In the genomic region with DNA sequence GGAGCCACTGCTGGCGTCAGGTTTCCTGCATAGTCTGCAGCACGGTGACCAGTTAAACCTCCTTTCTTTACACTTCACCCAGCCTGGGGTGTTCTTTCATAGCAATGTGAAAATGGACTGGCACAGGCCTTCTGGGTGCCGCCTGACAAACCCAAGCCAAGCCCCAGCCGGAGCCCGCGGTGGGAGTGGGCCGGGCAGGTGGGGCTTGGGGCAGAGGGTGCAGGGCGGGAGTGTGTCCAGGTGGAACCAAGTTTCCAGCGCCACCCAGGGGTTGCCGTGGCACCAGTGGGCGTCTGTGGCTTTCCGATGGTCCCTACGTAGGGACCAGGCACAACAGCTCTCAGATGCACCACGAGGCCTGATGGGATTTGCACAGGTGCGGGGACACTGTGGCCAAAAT, we compare ENCODE assay signal across 1 cellular context.
TF ChIP-seq lines count a peak whose summit lies in the region.

No MANE protein-coding gene starts in this region.

TF ChIP-seq in HepG2, 621 proteins besides CTCF, POLR2A, EP300 and RAD21 (continued from another document):
- TF ChIP-seq ZFP90 (CRISPR knock-in tag; IDR thresholded peaks at IDR 0.05; ENCODE audit: borderline replicate concordance) = no peak
- no peak for TF ChIP-seq CCDC6 (CRISPR knock-in tag; IDR thresholded peaks at IDR 0.05)
- TF ChIP-seq, protein P1, sequence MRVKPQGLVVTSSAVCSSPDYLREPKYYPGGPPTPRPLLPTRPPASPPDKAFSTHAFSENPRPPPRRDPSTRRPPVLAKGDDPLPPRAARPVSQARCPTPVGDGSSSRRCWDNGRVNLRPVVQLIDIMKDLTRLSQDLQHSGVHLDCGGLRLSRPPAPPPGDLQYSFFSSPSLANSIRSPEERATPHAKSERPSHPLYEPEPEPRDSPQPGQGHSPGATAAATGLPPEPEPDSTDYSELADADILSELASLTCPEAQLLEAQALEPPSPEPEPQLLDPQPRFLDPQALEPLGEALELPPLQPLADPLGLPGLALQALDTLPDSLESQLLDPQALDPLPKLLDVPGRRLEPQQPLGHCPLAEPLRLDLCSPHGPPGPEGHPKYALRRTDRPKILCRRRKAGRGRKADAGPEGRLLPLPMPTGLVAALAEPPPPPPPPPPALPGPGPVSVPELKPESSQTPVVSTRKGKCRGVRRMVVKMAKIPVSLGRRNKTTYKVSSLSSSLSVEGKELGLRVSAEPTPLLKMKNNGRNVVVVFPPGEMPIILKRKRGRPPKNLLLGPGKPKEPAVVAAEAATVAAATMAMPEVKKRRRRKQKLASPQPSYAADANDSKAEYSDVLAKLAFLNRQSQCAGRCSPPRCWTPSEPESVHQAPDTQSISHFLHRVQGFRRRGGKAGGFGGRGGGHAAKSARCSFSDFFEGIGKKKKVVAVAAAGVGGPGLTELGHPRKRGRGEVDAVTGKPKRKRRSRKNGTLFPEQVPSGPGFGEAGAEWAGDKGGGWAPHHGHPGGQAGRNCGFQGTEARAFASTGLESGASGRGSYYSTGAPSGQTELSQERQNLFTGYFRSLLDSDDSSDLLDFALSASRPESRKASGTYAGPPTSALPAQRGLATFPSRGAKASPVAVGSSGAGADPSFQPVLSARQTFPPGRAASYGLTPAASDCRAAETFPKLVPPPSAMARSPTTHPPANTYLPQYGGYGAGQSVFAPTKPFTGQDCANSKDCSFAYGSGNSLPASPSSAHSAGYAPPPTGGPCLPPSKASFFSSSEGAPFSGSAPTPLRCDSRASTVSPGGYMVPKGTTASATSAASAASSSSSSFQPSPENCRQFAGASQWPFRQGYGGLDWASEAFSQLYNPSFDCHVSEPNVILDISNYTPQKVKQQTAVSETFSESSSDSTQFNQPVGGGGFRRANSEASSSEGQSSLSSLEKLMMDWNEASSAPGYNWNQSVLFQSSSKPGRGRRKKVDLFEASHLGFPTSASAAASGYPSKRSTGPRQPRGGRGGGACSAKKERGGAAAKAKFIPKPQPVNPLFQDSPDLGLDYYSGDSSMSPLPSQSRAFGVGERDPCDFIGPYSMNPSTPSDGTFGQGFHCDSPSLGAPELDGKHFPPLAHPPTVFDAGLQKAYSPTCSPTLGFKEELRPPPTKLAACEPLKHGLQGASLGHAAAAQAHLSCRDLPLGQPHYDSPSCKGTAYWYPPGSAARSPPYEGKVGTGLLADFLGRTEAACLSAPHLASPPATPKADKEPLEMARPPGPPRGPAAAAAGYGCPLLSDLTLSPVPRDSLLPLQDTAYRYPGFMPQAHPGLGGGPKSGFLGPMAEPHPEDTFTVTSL (CRISPR knock-in tag; IDR thresholded peaks at IDR 0.05; ENCODE audit: borderline replicate concordance) = no peak
- TF ChIP-seq NR2F6 (IDR thresholded peaks at IDR 0.05) = no peak
- no peak for TF ChIP-seq NR2F6 (CRISPR knock-in tag; IDR thresholded peaks at IDR 0.05)
- TF ChIP-seq, protein P2, sequence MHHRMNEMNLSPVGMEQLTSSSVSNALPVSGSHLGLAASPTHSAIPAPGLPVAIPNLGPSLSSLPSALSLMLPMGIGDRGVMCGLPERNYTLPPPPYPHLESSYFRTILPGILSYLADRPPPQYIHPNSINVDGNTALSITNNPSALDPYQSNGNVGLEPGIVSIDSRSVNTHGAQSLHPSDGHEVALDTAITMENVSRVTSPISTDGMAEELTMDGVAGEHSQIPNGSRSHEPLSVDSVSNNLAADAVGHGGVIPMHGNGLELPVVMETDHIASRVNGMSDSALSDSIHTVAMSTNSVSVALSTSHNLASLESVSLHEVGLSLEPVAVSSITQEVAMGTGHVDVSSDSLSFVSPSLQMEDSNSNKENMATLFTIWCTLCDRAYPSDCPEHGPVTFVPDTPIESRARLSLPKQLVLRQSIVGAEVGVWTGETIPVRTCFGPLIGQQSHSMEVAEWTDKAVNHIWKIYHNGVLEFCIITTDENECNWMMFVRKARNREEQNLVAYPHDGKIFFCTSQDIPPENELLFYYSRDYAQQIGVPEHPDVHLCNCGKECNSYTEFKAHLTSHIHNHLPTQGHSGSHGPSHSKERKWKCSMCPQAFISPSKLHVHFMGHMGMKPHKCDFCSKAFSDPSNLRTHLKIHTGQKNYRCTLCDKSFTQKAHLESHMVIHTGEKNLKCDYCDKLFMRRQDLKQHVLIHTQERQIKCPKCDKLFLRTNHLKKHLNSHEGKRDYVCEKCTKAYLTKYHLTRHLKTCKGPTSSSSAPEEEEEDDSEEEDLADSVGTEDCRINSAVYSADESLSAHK (CRISPR knock-in tag; IDR thresholded peaks at IDR 0.05; ENCODE audit: borderline replicate concordance) = no peak
- TF ChIP-seq, protein P3, sequence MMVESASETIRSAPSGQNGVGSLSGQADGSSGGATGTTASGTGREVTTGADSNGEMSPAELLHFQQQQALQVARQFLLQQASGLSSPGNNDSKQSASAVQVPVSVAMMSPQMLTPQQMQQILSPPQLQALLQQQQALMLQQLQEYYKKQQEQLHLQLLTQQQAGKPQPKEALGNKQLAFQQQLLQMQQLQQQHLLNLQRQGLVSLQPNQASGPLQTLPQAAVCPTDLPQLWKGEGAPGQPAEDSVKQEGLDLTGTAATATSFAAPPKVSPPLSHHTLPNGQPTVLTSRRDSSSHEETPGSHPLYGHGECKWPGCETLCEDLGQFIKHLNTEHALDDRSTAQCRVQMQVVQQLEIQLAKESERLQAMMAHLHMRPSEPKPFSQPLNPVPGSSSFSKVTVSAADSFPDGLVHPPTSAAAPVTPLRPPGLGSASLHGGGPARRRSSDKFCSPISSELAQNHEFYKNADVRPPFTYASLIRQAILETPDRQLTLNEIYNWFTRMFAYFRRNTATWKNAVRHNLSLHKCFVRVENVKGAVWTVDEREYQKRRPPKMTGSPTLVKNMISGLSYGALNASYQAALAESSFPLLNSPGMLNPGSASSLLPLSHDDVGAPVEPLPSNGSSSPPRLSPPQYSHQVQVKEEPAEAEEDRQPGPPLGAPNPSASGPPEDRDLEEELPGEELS (CRISPR knock-in tag; IDR thresholded peaks at IDR 0.05) = no peak
- TF ChIP-seq LCORL (IDR thresholded peaks at IDR 0.05) = no peak
- no peak for TF ChIP-seq LCORL (CRISPR knock-in tag; IDR thresholded peaks at IDR 0.05)
- TF ChIP-seq ZNF331 (CRISPR knock-in tag; IDR thresholded peaks at IDR 0.05) = no peak
- no peak for TF ChIP-seq ZNF496 (CRISPR knock-in tag; IDR thresholded peaks at IDR 0.05; ENCODE audit: insufficient replicate concordance)
- TF ChIP-seq ISX (CRISPR knock-in tag; conservative IDR thresholded peaks at IDR 0.05) = no peak
- TF ChIP-seq PAF1 (CRISPR knock-in tag; IDR thresholded peaks at IDR 0.05) = no peak
- TF ChIP-seq, protein P4, sequence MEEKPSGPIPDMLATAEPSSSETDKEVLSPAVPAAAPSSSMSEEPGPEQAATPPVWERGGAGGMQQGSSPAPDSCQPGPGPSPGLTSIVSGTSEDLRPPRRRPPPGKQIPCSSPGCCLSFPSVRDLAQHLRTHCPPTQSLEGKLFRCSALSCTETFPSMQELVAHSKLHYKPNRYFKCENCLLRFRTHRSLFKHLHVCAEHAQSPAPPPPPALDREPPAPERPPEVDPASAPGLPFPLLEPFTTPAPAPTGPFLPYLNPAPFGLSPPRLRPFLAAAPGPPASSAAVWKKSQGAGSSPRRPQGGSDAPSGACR (CRISPR knock-in tag; IDR thresholded peaks at IDR 0.05) = no peak
- TF ChIP-seq MTF1 (CRISPR knock-in tag; IDR thresholded peaks at IDR 0.05) = no peak
- no peak for TF ChIP-seq ZNF484 (CRISPR knock-in tag; IDR thresholded peaks at IDR 0.05; ENCODE audit: borderline replicate concordance, low read depth)
TF ChIP-seq in HepG2: peak in this region for 0.
